In the genomic region with DNA sequence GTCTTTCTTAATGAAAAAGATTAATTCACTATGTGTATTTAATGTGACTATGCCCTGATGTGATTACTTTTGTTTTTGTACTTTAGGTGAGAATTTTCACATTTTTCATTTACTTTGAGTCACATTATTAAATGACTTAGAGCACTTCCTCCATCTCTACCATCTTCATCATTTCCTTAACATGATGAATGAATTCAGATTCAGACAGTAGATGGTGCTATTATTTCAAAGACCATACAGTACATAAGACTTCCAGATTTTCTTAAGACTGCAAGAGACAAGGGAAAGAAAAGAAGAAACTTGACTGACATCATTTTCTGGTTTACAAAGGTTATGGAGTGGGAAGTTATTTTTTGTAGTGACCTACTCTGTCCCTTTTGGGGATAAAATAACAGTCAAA, we compare ENCODE assay signal across 9 cellular contexts.
DNase-seq lines count a peak whose midpoint lies in the region; ATAC-seq and TF ChIP-seq lines count a peak whose summit lies in the region.
"Had no signal": no experiment of that assay in that cellular context is flagged by ENCODE, and none has a peak within 500 bp of the region (broad histone marks: within the 10 kb centered on the region; RNA-seq: fewer than 3 reads in every experiment).

No MANE protein-coding gene starts in this region.

- intact Hi-C loops in heart right ventricle (cut with DNase I): no loop called here

- H3K4me1 ChIP-seq in heart right ventricle: no peaks in the 10 kb centered on the region

- TF ChIP-seq CTCF in GM10266 (IDR thresholded peaks at IDR 0.05; ENCODE audit: control insufficient read depth, insufficient read depth, low read depth, missing control alignments) (peak; percentile 16), heart right ventricle (IDR thresholded peaks at IDR 0.05) (peak in 4 of 9 donors; percentile 16 to 45 (median 28))

- H3K27me3 Mint-ChIP-seq in activated naive CD8-positive, alpha-beta T cell treated with anti-CD3 and anti-CD28 coated beads for 36 hours: no peaks in the 10 kb centered on the region

- H3K9me3 ChIP-seq in heart right ventricle: no peaks in the 10 kb centered on the region
- H3K9me3 ChIP-seq: HAP-1 had no signal

- H3K27ac ChIP-seq in heart right ventricle: no peak overlapping the region

- DNase-seq in GM10266 (ENCODE audit: extremely low spot score) (peak; percentile 6), NCI-H146 treated with DMSO at 0.1 percent for 48 hours (lab: John Stamatoyannopoulos, UW; ENCODE audit: unreplicated experiment) (peak; percentile 46), astrocyte of the hippocampus (ENCODE audit: low read depth, low spot score) (peak; percentile 50), myocyte (ENCODE audit: low read depth) (peak; percentile 10), heart right ventricle (no peak)
- DNase-seq in activated naive CD8-positive, alpha-beta T cell treated with anti-CD3 and anti-CD28 coated beads for 36 hours: no peak

- no peaks in the 10 kb centered on the region for H3K27me3 ChIP-seq in heart right ventricle

- H3K36me3 ChIP-seq in heart right ventricle: no peaks in the 10 kb centered on the region
- H3K36me3 ChIP-seq: HAP-1 had no signal

- peaks cover 9% of the 10 kb centered on the region for H3K9me3 Mint-ChIP-seq in activated naive CD8-positive, alpha-beta T cell treated with anti-CD3 and anti-CD28 coated beads for 36 hours

- H3K4me3 Mint-ChIP-seq in activated naive CD8-positive, alpha-beta T cell treated with anti-CD3 and anti-CD28 coated beads for 36 hours: no peak overlapping the region

- H3K27ac Mint-ChIP-seq in activated naive CD8-positive, alpha-beta T cell treated with anti-CD3 and anti-CD28 coated beads for 36 hours: no peak overlapping the region

- no peaks in the 10 kb centered on the region for H3K36me3 Mint-ChIP-seq in activated naive CD8-positive, alpha-beta T cell treated with anti-CD3 and anti-CD28 coated beads for 36 hours

- H3K4me3 ChIP-seq in heart right ventricle: no peak overlapping the region
- H3K4me3 ChIP-seq: HAP-1 had no signal

- no peaks in the 10 kb centered on the region for H3K4me1 Mint-ChIP-seq in activated naive CD8-positive, alpha-beta T cell treated with anti-CD3 and anti-CD28 coated beads for 36 hours

- ATAC-seq in HG02588 (IDR thresholded peaks at IDR 0.05; ENCODE audit: unreplicated experiment) (no peak), GM18498 (IDR thresholded peaks at IDR 0.05; ENCODE audit: unreplicated experiment) (no peak), heart right ventricle (no peak)

Comparison
In these comparisons a context has a peak if more than half of its experiments do, and no peak if none do; other contexts are left out.
1. DNase-seq: peak in GM10266 (single experiment), NCI-H146 treated with DMSO at 0.1 percent for 48 hours (single experiment), astrocyte of the hippocampus (single experiment) and myocyte (single experiment); none in heart right ventricle (0 of 2) and activated naive CD8-positive, alpha-beta T cell treated with anti-CD3 and anti-CD28 coated beads for 36 hours (single experiment).